Comparison of ENCODE assay signal across 13 cellular contexts in genomic region chr7:74187915-74188675, GRCh38. TPM values are rescaled to one million over a fixed set of nuclear protein-coding genes. Genes with fewer than 3 reads are reported as not detected.
DNase-seq lines count a peak whose midpoint lies in the region; ATAC-seq, FAIRE-seq and TF ChIP-seq lines count a peak whose summit lies in the region.
"Had no signal": no experiment of that assay in that cellular context is flagged by ENCODE, and none has a peak within 500 bp of the region (broad histone marks: within the 10 kb centered on the region; RNA-seq: fewer than 3 reads in every experiment).

No MANE protein-coding gene starts in this region.

- H4K20me1 ChIP-seq in OCI-LY7 (ENCODE audit: insufficient read depth, low read length) = peaks cover 30% of the 10 kb centered on the region

- peak overlapping the region in 1 of 2 experiments; percentile 3 for H3K14ac ChIP-seq in mesenchymal stem cell (ENCODE audit: low read length in 2 of 2)

- 76% methylated on average over 11 of the region's 11 CpGs for WGBS in A549 (ENCODE audit: missing lambda C conversion rate)
- WGBS in mesenchymal stem cell = 83% methylated on average over 9 of the region's 11 CpGs

- no peak overlapping the region for H2BK5ac ChIP-seq in mesenchymal stem cell (ENCODE audit: low read depth, low read length, poor library complexity, severe bottlenecking)

- no peak for TF ChIP-seq CTCF in A549 (IDR thresholded peaks at IDR 0.05)
- no peak for TF ChIP-seq CTCF in coronary artery (IDR thresholded peaks at IDR 0.05)
- no peak for TF ChIP-seq CTCF in OCI-LY7 (conservative IDR thresholded peaks at IDR 0.05; ENCODE audit: low read length)

- no peaks in the 10 kb centered on the region for H3K27me3 ChIP-seq in mesenchymal stem cell (ENCODE audit: control insufficient read depth in 1 of 2, insufficient read depth in 1 of 2, low read length in 2 of 2)

- H3K9me2 ChIP-seq in OCI-LY7 (ENCODE audit: insufficient read depth, low read length) = no peaks in the 10 kb centered on the region

- no peak overlapping the region for H2BK12ac ChIP-seq in mesenchymal stem cell (ENCODE audit: low read length in 2 of 2)

- H3K4ac ChIP-seq in mesenchymal stem cell (ENCODE audit: low read depth in 1 of 2, low read length in 2 of 2) = no peak overlapping the region

- H3K27ac ChIP-seq in A549 (no peak overlapping the region), coronary artery (peak overlapping the region in 1 of 2 donors; percentile 16), mesenchymal stem cell (ENCODE audit: low read length, poor library complexity, severe bottlenecking) (no peak overlapping the region), OCI-LY7 (ENCODE audit: low read depth, low read length, poor library complexity, severe bottlenecking) (no peak overlapping the region)

- intact Hi-C loops in OCI-LY7 (cut with micrococcal nuclease; ENCODE audit: unreplicated experiment) = no loop called here

- H3K23ac ChIP-seq in mesenchymal stem cell (ENCODE audit: low read length in 2 of 2) = no peak overlapping the region

- H2BK15ac ChIP-seq in mesenchymal stem cell (ENCODE audit: low read depth, poor library complexity, severe bottlenecking) = no peak overlapping the region

- H4K8ac ChIP-seq in mesenchymal stem cell (ENCODE audit: low read length) = no peak overlapping the region

- no peak overlapping the region for H2BK120ac ChIP-seq in mesenchymal stem cell (ENCODE audit: low read depth, low read length)

- no peak overlapping the region for H2AK5ac ChIP-seq in mesenchymal stem cell (ENCODE audit: low read length, severe bottlenecking)

- CTCF ChIA-PET in A549 (lab: Yijun Ruan, JAX) (interaction anchor here (1.5 to 7.7 kb wide), 2 partner anchors 9 to 19 kb away, joined by 3 to 50 read pairs; no protein-coding TSS in a partner anchor), OCI-LY7 (lab: Charles Lee; ENCODE audit: unreplicated experiment) (no interaction called here)

- TF ChIP-seq RAD21 in A549 (conservative IDR thresholded peaks at IDR 0.05 in 1 of 2, IDR thresholded peaks at IDR 0.05 in 1 of 2) = no peak

- no peak for TF ChIP-seq POLR2A in A549 (IDR thresholded peaks at IDR 0.05; ENCODE audit: low read length)

- peaks cover 44 to 67% of the 10 kb centered on the region in 2 experiments for H3K36me3 ChIP-seq in mesenchymal stem cell (ENCODE audit: control insufficient read depth in 1 of 2, insufficient read depth in 2 of 2, low read depth in 1 of 2, low read length in 2 of 2)
- H3K36me3 ChIP-seq in OCI-LY7 (ENCODE audit: insufficient read depth, low read length) = peaks cover 98% of the 10 kb centered on the region

- H3K79me2 ChIP-seq in OCI-LY7 (ENCODE audit: insufficient read depth, low read depth, low read length) = peaks cover 71% of the 10 kb centered on the region

- H3K79me1 ChIP-seq in mesenchymal stem cell (replicated peaks; ENCODE audit: low read length, poor library complexity, severe bottlenecking) = peaks cover 12% of the 10 kb centered on the region

- H3K9me3 ChIP-seq in A549 = no peaks in the 10 kb centered on the region
- no peaks in the 10 kb centered on the region for H3K9me3 ChIP-seq in mesenchymal stem cell (ENCODE audit: control insufficient read depth, low read length)
- no peaks in the 10 kb centered on the region for H3K9me3 ChIP-seq in OCI-LY7 (ENCODE audit: low read length)

- H3K9ac ChIP-seq in mesenchymal stem cell (ENCODE audit: low read length) = peak overlapping the region; percentile 15

- FAIRE-seq in A549 (lab: Jason Lieb, UNC) (no peak), GM19239 (lab: Jason Lieb, UNC) (no peak)
- FAIRE-seq: D721Med had no signal

- H3K4me1 ChIP-seq in A549 (peaks cover 24% of the 10 kb centered on the region), mesenchymal stem cell (ENCODE audit: control insufficient read depth, insufficient read depth, low read depth, low read length) (peaks cover 12% of the 10 kb centered on the region), OCI-LY7 (ENCODE audit: insufficient read depth, low read length, poor library complexity, severe bottlenecking) (peaks cover 28% of the 10 kb centered on the region)

- H2AFZ ChIP-seq in mesenchymal stem cell (ENCODE audit: low read depth, low read length) = no peak overlapping the region
- no peak overlapping the region for H2AFZ ChIP-seq in OCI-LY7 (ENCODE audit: low read length)

- TF ChIP-seq EP300 in A549 (IDR thresholded peaks at IDR 0.05) = no peak

- POLR2A ChIA-PET in A549 (lab: Yijun Ruan, JAX) (no interaction called here), OCI-LY7 (lab: Charles Lee) (interaction anchor here (1.1 kb wide), 1 partner anchor 11 kb away, joined by 3 read pairs; no protein-coding TSS in a partner anchor)

- no peak overlapping the region for H3K18ac ChIP-seq in mesenchymal stem cell (ENCODE audit: low read depth in 1 of 2, low read length in 2 of 2)

- no peak overlapping the region for H3K4me3 ChIP-seq in A549
- peak overlapping the region; percentile 18 for H3K4me3 ChIP-seq in coronary artery
- no peak overlapping the region for H3K4me3 ChIP-seq in mesenchymal stem cell (ENCODE audit: insufficient read depth in 1 of 2, low read depth in 1 of 2, low read length in 2 of 2)
- H3K4me3 ChIP-seq in OCI-LY7 (ENCODE audit: low read depth, low read length, poor library complexity, severe bottlenecking) = no peak overlapping the region

- no peak overlapping the region for H4K91ac ChIP-seq in mesenchymal stem cell (ENCODE audit: low read length)

- 0 out of 3 replicates have a peak overlapping the region, but pooled peaks have one; percentile 19 for H3K4me2 ChIP-seq in A549
- H3K4me2 ChIP-seq in mesenchymal stem cell (ENCODE audit: low read length, poor library complexity, severe bottlenecking) = no peak overlapping the region
- no peak overlapping the region for H3K4me2 ChIP-seq in OCI-LY7 (ENCODE audit: low read length)

- BruUV-seq in OCI-LY7 (replicated peaks; lab: Mats Ljungman, UMichigan) = no TSS peak

- ATAC-seq in A549 (peak in 1 of 2 experiments; percentile 49; a peak in 3 of 6 replicates), HG02870 (IDR thresholded peaks at IDR 0.05; ENCODE audit: unreplicated experiment) (no peak), GM21825 (IDR thresholded peaks at IDR 0.05; ENCODE audit: unreplicated experiment) (no peak)
- ATAC-seq: activated CD8-positive, alpha-beta memory T cell treated with anti-CD3 and anti-CD28 coated beads, Interleukin-2, amount 10 ng/mL, durations not matched to agents 7 days and 5 days had no signal

- no peak for DNase-seq in A549 (ENCODE audit: low read depth in 1 of 2, low spot score in 1 of 2)
- DNase-seq in HCEC 1CT = peak; percentile 39
- DNase-seq in coronary artery (ENCODE audit: low spot score) = no peak
- peak; percentile 60 for DNase-seq in mesenchymal stem cell
- DNase-seq in GM19239 (ENCODE audit: insufficient read length, low spot score) = no peak
- no peak for DNase-seq in OCI-LY7 (ENCODE audit: low spot score)
- DNase-seq: activated CD8-positive, alpha-beta memory T cell treated with anti-CD3 and anti-CD28 coated beads, Interleukin-2, amount 10 ng/mL, durations not matched to agents 7 days and 5 days; GOT3; NCI-H2081; stimulated activated naive CD4-positive, alpha-beta T cell had no signal

TF ChIP-seq in A549, 52 proteins besides CTCF, POLR2A, EP300 and RAD21:
- TF ChIP-seq MAFK (IDR thresholded peaks at IDR 0.05; ENCODE audit: partially characterized antibody) = no peak
- TF ChIP-seq NR3C1 (IDR thresholded peaks at IDR 0.05) = no peak
- TF ChIP-seq REST (IDR thresholded peaks at IDR 0.05) = no peak
- no peak for TF ChIP-seq EHMT2 (IDR thresholded peaks at IDR 0.05; ENCODE audit: low read depth)
- no peak for TF ChIP-seq PHF8 (IDR thresholded peaks at IDR 0.05; ENCODE audit: borderline replicate concordance, low read depth)

RNA-seq across cellular contexts. Expression of gene EIF4H, which starts 13.9 kb away (rescaled TPM):
- polyA plus RNA-seq in A549 (2011; rRNA removed) (300 and 364 TPM in 2 replicates), A549 (2017; fragmentation: RNase III; extraction: RNeasy Plus Mini Kit Qiagen cat#74134 plus additional on column Dnase treatment) (343 to 377 TPM (median 361 TPM) in 3 replicates)
- polyA plus RNA-seq in A549 (2012; cell fraction: cytosol; rRNA removed) = 289 and 308 TPM in 2 replicates
- polyA plus RNA-seq in A549 (2012; cell fraction: nucleus; rRNA removed) = 226 and 322 TPM in 2 replicates
- polyA minus RNA-seq in A549 (2011; rRNA and poly(A)+ RNA removed) = 229 and 243 TPM in 2 replicates
- polyA plus RNA-seq in mesenchymal stem cell (2013, experiment 1 of 2) = 203 TPM
- 198 TPM for polyA plus RNA-seq in mesenchymal stem cell (2013, experiment 2 of 2)
- 202 and 231 TPM in 2 replicates for total RNA-seq in OCI-LY7 (2014; rRNA removed; shearing (Covaris generic))
- 329 and 345 TPM in 2 replicates for total RNA-seq in OCI-LY7 (2022)

RNA-seq across cellular contexts. Expression of gene LAT2, which starts 21.7 kb away (rescaled TPM):
- polyA plus RNA-seq in A549 (2011; rRNA removed) (2.9 and 3.0 TPM in 2 replicates), A549 (2017; fragmentation: RNase III; extraction: RNeasy Plus Mini Kit Qiagen cat#74134 plus additional on column Dnase treatment) (0.83 to 1.0 TPM (median 0.97 TPM) in 3 replicates)
- polyA plus RNA-seq in A549 (2012; cell fraction: cytosol; rRNA removed) = 1.3 and 1.7 TPM in 2 replicates
- polyA plus RNA-seq in A549 (2012; cell fraction: nucleus; rRNA removed) = 3.1 and 3.8 TPM in 2 replicates
- 2.7 and 4.2 TPM in 2 replicates for polyA minus RNA-seq in A549 (2011; rRNA and poly(A)+ RNA removed)
- 0.35 TPM for polyA plus RNA-seq in mesenchymal stem cell (2013, experiment 1 of 2)
- polyA plus RNA-seq in mesenchymal stem cell (2013, experiment 2 of 2) = 0.52 TPM
- 41.1 and 48.3 TPM in 2 replicates for total RNA-seq in OCI-LY7 (2014; rRNA removed; shearing (Covaris generic))
- total RNA-seq in OCI-LY7 (2022) = 79.1 and 93.8 TPM in 2 replicates

Comparison
In these comparisons a context has a peak if more than half of its experiments do, and no peak if none do; other contexts are left out.
1. DNase-seq: peak in HCEC 1CT (single experiment) and mesenchymal stem cell (single experiment); none in A549 (0 of 2), coronary artery (single experiment), GM19239 (single experiment) and OCI-LY7 (single experiment).